ENCODE assay signal across 26 cellular contexts in genomic region chr21:29307718-29308455, GRCh38. TPM values are rescaled to one million over a fixed set of nuclear protein-coding genes. Genes with fewer than 3 reads are reported as not detected.
DNase-seq lines count a peak whose midpoint lies in the region; ATAC-seq, FAIRE-seq and TF ChIP-seq lines count a peak whose summit lies in the region.
"Had no signal": no experiment of that assay in that cellular context is flagged by ENCODE, and none has a peak within 500 bp of the region (broad histone marks: within the 10 kb centered on the region; RNA-seq: fewer than 3 reads in every experiment).

No MANE protein-coding gene starts in this region.

- H3K27me3 Mint-ChIP-seq in MCF 10A (ENCODE audit: insufficient read depth, unreplicated experiment) (no peaks in the 10 kb centered on the region), progenitor cell of endocrine pancreas (no peaks in the 10 kb centered on the region)
- H3K27me3 Mint-ChIP-seq: activated CD4-positive, alpha-beta memory T cell treated with anti-CD3 and anti-CD28 coated beads for 36 hours; brain; CD4-positive, CD25-positive, alpha-beta regulatory T cell had no signal

- H3K27ac ChIP-seq in mammary epithelial cell (ENCODE audit: insufficient read depth, low read depth, low read length), result no peak overlapping the region
- H3K27ac ChIP-seq: epithelial cell of prostate had no signal

- POLR2A ChIA-PET in MCF 10A (lab: Yijun Ruan, JAX), result interaction anchor here (0.8 to 1.7 kb wide), 8 partner anchors 12 to 234 kb away, joined by 3 to 5 read pairs (median 3); no protein-coding TSS in a partner anchor

- WGBS in mammary epithelial cell (ENCODE audit: low coverage, missing lambda C conversion rate), result 96% methylated on average over 3 of the region's 3 CpGs

- H3K9me3 ChIP-seq in mammary epithelial cell (replicated peaks; ENCODE audit: insufficient read depth, low read length), result no peaks in the 10 kb centered on the region
- H3K9me3 ChIP-seq: heart left ventricle, SK-N-SH had no signal

- H3K36me3 ChIP-seq in mammary epithelial cell (ENCODE audit: insufficient read depth, low read length), result no peaks in the 10 kb centered on the region

- no peak overlapping the region for H2AFZ ChIP-seq in mammary epithelial cell (ENCODE audit: low read depth, low read length)

- CTCF ChIA-PET in MCF 10A (lab: Yijun Ruan, JAX), result interaction anchor here (0.6 to 1.0 kb wide), 3 partner anchors 11 to 1915 kb away, joined by 3 to 4 read pairs (median 4); no protein-coding TSS in a partner anchor
- CTCF ChIA-PET in mammary epithelial cell (lab: Charles Lee; ENCODE audit: low non-redundant PET), result no interaction called here

- no peak overlapping the region for H3K4me3 Mint-ChIP-seq in MCF 10A (ENCODE audit: unreplicated experiment)
- no peak overlapping the region for H3K4me3 Mint-ChIP-seq in progenitor cell of endocrine pancreas (ENCODE audit: low read depth)
- H3K4me3 Mint-ChIP-seq: activated CD4-positive, alpha-beta memory T cell treated with anti-CD3 and anti-CD28 coated beads for 36 hours; brain had no signal

- H3K4me3 ChIP-seq in mammary epithelial cell (replicated peaks in 1 of 3; ENCODE audit: insufficient read depth in 1 of 3, low read depth in 2 of 3, low read length in 3 of 3), result no peak overlapping the region
- H3K4me3 ChIP-seq: heart left ventricle, lung had no signal

- peaks cover 5% of the 10 kb centered on the region for H4K20me1 ChIP-seq in mammary epithelial cell (ENCODE audit: insufficient read depth, low read length)

- TF ChIP-seq CTCF in MCF 10A (IDR thresholded peaks at IDR 0.05; ENCODE audit: unreplicated experiment) (no peak), mammary epithelial cell (conservative IDR thresholded peaks at IDR 0.05 in 1 of 2, IDR thresholded peaks at IDR 0.05 in 1 of 2; ENCODE audit: extremely low read depth in 1 of 2, insufficient read depth in 1 of 2, low read depth in 1 of 2, low read length in 2 of 2) (no peak), progenitor cell of endocrine pancreas (IDR thresholded peaks at IDR 0.05; ENCODE audit: unreplicated experiment) (no peak)

- H3K36me3 Mint-ChIP-seq in MCF 10A (ENCODE audit: insufficient read depth, unreplicated experiment) (peaks cover 20% of the 10 kb centered on the region), progenitor cell of endocrine pancreas (ENCODE audit: insufficient read depth) (peaks cover 20% of the 10 kb centered on the region)

- in situ Hi-C loops in mammary epithelial cell (cut with MboI; ENCODE audit: low sequenced_read_pairs in 2 of 2), result no loop called here

- peaks cover 32% of the 10 kb centered on the region for H3K4me1 Mint-ChIP-seq in MCF 10A (ENCODE audit: insufficient read depth, unreplicated experiment)
- H3K4me1 Mint-ChIP-seq in progenitor cell of endocrine pancreas (ENCODE audit: low read depth), result peaks cover 27% of the 10 kb centered on the region

- dilution Hi-C loops in mammary epithelial cell (cut with HindIII; ENCODE audit: low sequenced_read_pairs), result no loop called here

- peak; percentile 22 for FAIRE-seq in RCC 7860 (lab: Jason Lieb, UNC)
- FAIRE-seq: small intestine had no signal

- peaks cover 8% of the 10 kb centered on the region for H3K9me3 Mint-ChIP-seq in MCF 10A (ENCODE audit: unreplicated experiment)
- peaks cover 16% of the 10 kb centered on the region for H3K9me3 Mint-ChIP-seq in progenitor cell of endocrine pancreas (ENCODE audit: low read depth)
- H3K9me3 Mint-ChIP-seq: activated CD4-positive, alpha-beta memory T cell treated with anti-CD3 and anti-CD28 coated beads for 36 hours had no signal

- no TSS peak for BruUV-seq in MCF 10A (replicated peaks; lab: Mats Ljungman, UMichigan)
- BruUV-seq in mammary epithelial cell (replicated peaks; lab: Mats Ljungman, UMichigan), result no TSS peak

- peak overlapping the region; percentile 46 for H3K27ac Mint-ChIP-seq in MCF 10A (ENCODE audit: low read depth, unreplicated experiment)
- no peak overlapping the region for H3K27ac Mint-ChIP-seq in progenitor cell of endocrine pancreas
- H3K27ac Mint-ChIP-seq: activated CD4-positive, alpha-beta memory T cell treated with anti-CD3 and anti-CD28 coated beads for 36 hours; brain had no signal

- intact Hi-C loops in MCF 10A (cut with micrococcal nuclease), result no loop called here
- intact Hi-C loops in mammary epithelial cell (cut with micrococcal nuclease), result no loop called here

- DNase-seq in MCF 10A (ENCODE audit: unreplicated experiment) (no peak), mammary epithelial cell (no peak), RCC 7860 (ENCODE audit: low spot score) (no peak), germinal center (ENCODE audit: low spot score) (peak; percentile 18), retina (no peak), progenitor cell of endocrine pancreas (ENCODE audit: low spot score, unreplicated experiment) (no peak)
- DNase-seq: ACHN; activated CD4-positive, alpha-beta memory T cell treated with anti-CD3 and anti-CD28 coated beads for 36 hours; activated CD4-positive, CD25-positive, alpha-beta regulatory T cell; activated CD8-positive, alpha-beta memory T cell treated with anti-CD3 and anti-CD28 coated beads, Interleukin-2, amount 50 U/mL, for 48 hours; activated gamma-delta T cell treated with Interleukin-2 at 50 U/mL for 16 hours; CD4-positive, CD25-positive, alpha-beta regulatory T cell; effector CD4-positive, alpha-beta T cell; heart left ventricle; MV-4-11; NCI-H1694; NCI-H2171 treated with DMSO at 0.1 percent for 48 hours; NCI-H526 treated with DMSO at 0.1 percent for 48 hours; SK-N-SH; small intestine; stimulated activated CD4-positive, alpha-beta T cell treated with anti-CD3 and anti-CD28 coated beads, Interleukin-2, amount 100 ng/mL, for 24 hours had no signal

- peaks cover 8% of the 10 kb centered on the region for H3K4me1 ChIP-seq in mammary epithelial cell (ENCODE audit: insufficient read depth, low read length)

- H3K4me2 ChIP-seq in mammary epithelial cell (ENCODE audit: insufficient read depth, low read depth, low read length), result no peak overlapping the region
- H3K4me2 ChIP-seq: SK-N-SH had no signal

- peaks cover 100% of the 10 kb centered on the region for H3K79me2 ChIP-seq in mammary epithelial cell (ENCODE audit: insufficient read depth, low read length)

- no peaks in the 10 kb centered on the region for H3K27me3 ChIP-seq in mammary epithelial cell (ENCODE audit: insufficient read depth, low read length)
- H3K27me3 ChIP-seq: heart left ventricle had no signal

- ATAC-seq in HG03045 (IDR thresholded peaks at IDR 0.05; ENCODE audit: unreplicated experiment) (no peak), GM21529 (IDR thresholded peaks at IDR 0.05; ENCODE audit: unreplicated experiment) (no peak)
- ATAC-seq: heart left ventricle had no signal

- H3K9ac ChIP-seq in mammary epithelial cell (ENCODE audit: insufficient read depth, low read length), result no peak overlapping the region
- H3K9ac ChIP-seq: SK-N-SH had no signal

RNA-seq across cellular contexts. Expression of gene BACH1, which starts 9.2 kb away (rescaled TPM):
- total RNA-seq in MCF 10A (2022) (69.3 and 76.6 TPM in 2 replicates), mammary epithelial cell (10 to 100 TPM; 38.8 to 45.7 TPM), progenitor cell of endocrine pancreas (83.2 and 95.5 TPM in 2 replicates)
- polyA plus RNA-seq in mammary epithelial cell, result 13.7 TPM
- 98.6 TPM for polyA minus RNA-seq in mammary epithelial cell
